40 cellular contexts compared by ENCODE assay signal in the genomic region with DNA sequence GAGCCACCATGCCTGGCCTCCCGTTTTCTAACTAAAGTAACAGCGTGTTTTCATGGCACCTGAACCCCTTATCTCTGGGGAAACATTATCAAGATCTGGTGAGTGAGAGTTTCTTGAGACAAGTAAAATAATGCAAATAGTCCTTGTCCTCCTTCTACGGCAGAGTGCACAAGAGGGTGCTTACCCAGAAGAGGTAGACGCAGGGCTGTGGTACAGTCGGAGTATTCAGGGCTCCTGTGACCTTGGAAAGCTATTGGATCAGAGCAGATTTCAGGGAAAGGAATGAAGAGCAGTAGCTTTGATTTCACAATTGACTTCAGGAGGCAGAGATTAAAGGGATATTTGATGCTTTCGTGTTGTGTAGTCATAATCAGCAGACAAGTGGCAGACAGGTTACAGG.
"Had no signal": no experiment of that assay in that cellular context is flagged by ENCODE, and none has a peak within 500 bp of the region (broad histone marks: within the 10 kb centered on the region; RNA-seq: fewer than 3 reads in every experiment).

No MANE protein-coding gene starts in this region.

- H3K4me1 ChIP-seq: adrenal gland, ascending aorta, body of pancreas, breast epithelium had no signal

- H3K27ac Mint-ChIP-seq: activated naive CD4-positive, alpha-beta T cell treated with anti-CD3 and anti-CD28 coated beads for 36 hours; activated naive CD4-positive, alpha-beta T cell treated with anti-CD3 and anti-CD28 coated beads, Interleukin-2, amount 10 ng/mL, durations not matched to agents 7 days and 5 days; activated naive CD4-positive, alpha-beta T cell treated with anti-CD3 and anti-CD28 coated beads, Interleukin-2, amount 50 U/mL, for 24 hours; activated naive CD4-positive, alpha-beta T cell treated with anti-CD3 and anti-CD28 coated beads, Interleukin-2, amount 50 U/mL, for 72 hours; activated naive CD8-positive, alpha-beta T cell; activated naive CD8-positive, alpha-beta T cell treated with anti-CD3 and anti-CD28 coated beads for 36 hours; activated naive CD8-positive, alpha-beta T cell treated with anti-CD3 and anti-CD28 coated beads, Interleukin-2, amount 10 ng/mL, durations not matched to agents 7 days and 5 days; activated naive CD8-positive, alpha-beta T cell treated with anti-CD3 and anti-CD28 coated beads, Interleukin-2, amount 50 U/mL, for 24 hours; activated T-cell treated with anti-CD3 and anti-CD28 coated beads, Interleukin-2, amount 50 U/mL, for 24 hours; activated T-cell treated with anti-CD3 and anti-CD28 coated beads, Interleukin-2, amount 50 U/mL, for 72 hours; activated T-helper 1 cell treated with anti-CD3 and anti-CD28 coated beads, Interleukin-12 subunit alpha, Interleukin-12 subunit beta, Interleukin-2, Interleukin-4 antibody, amounts not matched to agents 30 ng/mL and 10 ng/mL and 1 ng/mL, durations not matched to agents 14 hours and 24 hours and 36 hours; activated T-helper 17 cell treated with anti-CD3 and anti-CD28 coated beads, Interleukin-2, amount 50 U/mL, for 72 hours; activated T-helper 2 cell treated with anti-CD3 and anti-CD28 coated beads, Interferon-gamma antibody, Interleukin-2, Interleukin-4, amounts not matched to agents 10 μg/mL and 5 μg/mL and 100 μg/mL, durations not matched to agents 14 hours and 24 hours and 36 hours; brain had no signal

- FAIRE-seq: astrocyte had no signal

- H3K36me3 Mint-ChIP-seq: activated naive CD4-positive, alpha-beta T cell treated with anti-CD3 and anti-CD28 coated beads, Interleukin-2, amount 10 ng/mL, durations not matched to agents 7 days and 5 days; activated naive CD4-positive, alpha-beta T cell treated with anti-CD3 and anti-CD28 coated beads, Interleukin-2, amount 50 U/mL, for 24 hours; activated naive CD4-positive, alpha-beta T cell treated with anti-CD3 and anti-CD28 coated beads, Interleukin-2, amount 50 U/mL, for 72 hours; activated naive CD8-positive, alpha-beta T cell; activated naive CD8-positive, alpha-beta T cell treated with anti-CD3 and anti-CD28 coated beads for 36 hours; activated naive CD8-positive, alpha-beta T cell treated with anti-CD3 and anti-CD28 coated beads, Interleukin-2, amount 10 ng/mL, durations not matched to agents 7 days and 5 days; brain had no signal

- H3K4me3 Mint-ChIP-seq: activated naive CD4-positive, alpha-beta T cell treated with anti-CD3 and anti-CD28 coated beads for 36 hours; activated naive CD4-positive, alpha-beta T cell treated with anti-CD3 and anti-CD28 coated beads, Interleukin-2, amount 10 ng/mL, durations not matched to agents 7 days and 5 days; activated naive CD4-positive, alpha-beta T cell treated with anti-CD3 and anti-CD28 coated beads, Interleukin-2, amount 50 U/mL, for 24 hours; activated naive CD8-positive, alpha-beta T cell; activated naive CD8-positive, alpha-beta T cell treated with anti-CD3 and anti-CD28 coated beads for 36 hours; activated naive CD8-positive, alpha-beta T cell treated with anti-CD3 and anti-CD28 coated beads, Interleukin-2, amount 10 ng/mL, durations not matched to agents 7 days and 5 days; activated naive CD8-positive, alpha-beta T cell treated with anti-CD3 and anti-CD28 coated beads, Interleukin-2, amount 50 U/mL, for 24 hours; activated T-cell treated with anti-CD3 and anti-CD28 coated beads, Interleukin-2, amount 50 U/mL, for 24 hours; activated T-cell treated with anti-CD3 and anti-CD28 coated beads, Interleukin-2, amount 50 U/mL, for 4 hours; activated T-cell treated with anti-CD3 and anti-CD28 coated beads, Interleukin-2, amount 50 U/mL, for 72 hours; activated T-helper 1 cell treated with anti-CD3 and anti-CD28 coated beads, Interleukin-12 subunit alpha, Interleukin-12 subunit beta, Interleukin-2, Interleukin-4 antibody, amounts not matched to agents 30 ng/mL and 10 ng/mL and 1 ng/mL, durations not matched to agents 14 hours and 24 hours and 36 hours; activated T-helper 17 cell treated with anti-CD3 and anti-CD28 coated beads, Interleukin-2, amount 50 U/mL, for 72 hours; brain; central memory CD8-positive, alpha-beta T cell had no signal

- H3K36me3 ChIP-seq: adrenal gland, ascending aorta, brain microvascular endothelial cell, breast epithelium, cardiac muscle cell had no signal

- H3K4me3 ChIP-seq: adrenal gland, ascending aorta, body of pancreas, breast epithelium, cardiac muscle cell had no signal

- H3K27me3 ChIP-seq: adrenal gland, ascending aorta, body of pancreas, brain microvascular endothelial cell, breast epithelium, cardiac muscle cell had no signal

- H3K9me3 ChIP-seq: adrenal gland, ascending aorta, body of pancreas, breast epithelium had no signal

- H3K27ac ChIP-seq: ascending aorta, body of pancreas, brain microvascular endothelial cell, breast epithelium, cardiac muscle cell had no signal

- H3K27me3 Mint-ChIP-seq: activated naive CD4-positive, alpha-beta T cell treated with anti-CD3 and anti-CD28 coated beads, Interleukin-2, amount 10 ng/mL, durations not matched to agents 7 days and 5 days; activated naive CD4-positive, alpha-beta T cell treated with anti-CD3 and anti-CD28 coated beads, Interleukin-2, amount 50 U/mL, for 24 hours; activated naive CD8-positive, alpha-beta T cell; activated naive CD8-positive, alpha-beta T cell treated with anti-CD3 and anti-CD28 coated beads for 36 hours; activated naive CD8-positive, alpha-beta T cell treated with anti-CD3 and anti-CD28 coated beads, Interleukin-2, amount 10 ng/mL, durations not matched to agents 7 days and 5 days; activated naive CD8-positive, alpha-beta T cell treated with anti-CD3 and anti-CD28 coated beads, Interleukin-2, amount 50 U/mL, for 24 hours; activated T-cell treated with anti-CD3 and anti-CD28 coated beads, Interleukin-2, amount 50 U/mL, for 24 hours; activated T-helper 17 cell treated with anti-CD3 and anti-CD28 coated beads, Interleukin-2, amount 50 U/mL, for 72 hours; brain; central memory CD8-positive, alpha-beta T cell had no signal

- DNase-seq: activated effector memory CD4-positive, alpha-beta T cell treated with anti-CD3 and anti-CD28 coated beads, Interleukin-2, amount 50 U/mL, for 16 hours; activated effector memory CD4-positive, alpha-beta T cell treated with Interleukin-2 at 50 U/mL for 16 hours; activated gamma-delta T cell; activated gamma-delta T cell treated with Interleukin-2 at 50 U/mL for 16 hours; activated naive CD4-positive, alpha-beta T cell; activated naive CD4-positive, alpha-beta T cell treated with anti-CD3 and anti-CD28 coated beads for 36 hours; activated naive CD4-positive, alpha-beta T cell treated with anti-CD3 and anti-CD28 coated beads, Interleukin-2, amount 10 ng/mL, durations not matched to agents 7 days and 5 days; activated naive CD4-positive, alpha-beta T cell treated with anti-CD3 and anti-CD28 coated beads, Interleukin-2, amount 50 U/mL, for 16 hours; activated naive CD4-positive, alpha-beta T cell treated with Interleukin-2 at 50 U/mL for 16 hours; activated naive CD8-positive, alpha-beta T cell treated with anti-CD3 and anti-CD28 coated beads for 36 hours; activated naive CD8-positive, alpha-beta T cell treated with anti-CD3 and anti-CD28 coated beads, Interleukin-2, amount 10 ng/mL, durations not matched to agents 7 days and 5 days; activated naive CD8-positive, alpha-beta T cell treated with anti-CD3 and anti-CD28 coated beads, Interleukin-2, amount 50 U/mL, for 24 hours; activated T-cell treated with anti-CD3 and anti-CD28 coated beads for 4 hours; activated T-cell treated with anti-CD3 and anti-CD28 coated beads, Interleukin-2, amount 50 U/mL, for 1 hour; activated T-cell treated with anti-CD3 and anti-CD28 coated beads, Interleukin-2, amount 50 U/mL, for 24 hours; activated T-cell treated with anti-CD3 and anti-CD28 coated beads, Interleukin-2, amount 50 U/mL, for 4 hours; activated T-cell treated with anti-CD3 and anti-CD28 coated beads, Interleukin-2, amount 50 U/mL, for 48 hours; activated T-cell treated with anti-CD3 and anti-CD28 coated beads, Interleukin-2, amount 50 U/mL, for 72 hours; amniotic stem cell; amygdala; anterior cingulate cortex; aorta; body of pancreas; brain microvascular endothelial cell; caudate nucleus; central memory CD4-positive, alpha-beta T cell; cerebellar nuclear complex had no signal

- H3K4me1 Mint-ChIP-seq: activated naive CD4-positive, alpha-beta T cell treated with anti-CD3 and anti-CD28 coated beads, Interleukin-2, amount 10 ng/mL, durations not matched to agents 7 days and 5 days; activated naive CD4-positive, alpha-beta T cell treated with anti-CD3 and anti-CD28 coated beads, Interleukin-2, amount 50 U/mL, for 24 hours; activated naive CD8-positive, alpha-beta T cell treated with anti-CD3 and anti-CD28 coated beads for 36 hours; activated naive CD8-positive, alpha-beta T cell treated with anti-CD3 and anti-CD28 coated beads, Interleukin-2, amount 10 ng/mL, durations not matched to agents 7 days and 5 days; activated naive CD8-positive, alpha-beta T cell treated with anti-CD3 and anti-CD28 coated beads, Interleukin-2, amount 50 U/mL, for 24 hours; activated T-helper 17 cell treated with anti-CD3 and anti-CD28 coated beads, Interleukin-2, amount 50 U/mL, for 72 hours; brain; central memory CD8-positive, alpha-beta T cell had no signal

- ATAC-seq: activated naive CD4-positive, alpha-beta T cell treated with anti-CD3 and anti-CD28 coated beads, Interleukin-2, amount 50 U/mL, for 72 hours; activated naive CD8-positive, alpha-beta T cell treated with anti-CD3 and anti-CD28 coated beads, Interleukin-2, amount 50 U/mL, for 24 hours; activated T-cell treated with anti-CD3 and anti-CD28 coated beads, Interleukin-2, amount 50 U/mL, for 4 hours; activated T-cell treated with anti-CD3 and anti-CD28 coated beads, Interleukin-2, amount 50 U/mL, for 72 hours; activated T-helper 17 cell treated with anti-CD3 and anti-CD28 coated beads, Interleukin-2, amount 50 U/mL, for 72 hours; body of pancreas had no signal
